8 cellular contexts compared by ENCODE assay signal in genomic region chr20:17226410-17227198, GRCh38. TPM values are rescaled to one million over a fixed set of nuclear protein-coding genes. Genes with fewer than 3 reads are reported as not detected.
DNase-seq lines count a peak whose midpoint lies in the region; ATAC-seq and TF ChIP-seq lines count a peak whose summit lies in the region.

Gene PCSK2 (plus strand): TSS chr20:17227040. CDS start chr20:17227306, 266 bp downstream.

- no peaks in the 10 kb centered on the region for H3K36me3 ChIP-seq in SJSA1
- no peaks in the 10 kb centered on the region for H3K36me3 ChIP-seq in neuron (ENCODE audit: insufficient read depth, low read length)

- H3K4me1 Mint-ChIP-seq in activated CD4-positive, alpha-beta T cell treated with anti-CD3 and anti-CD28 coated beads for 36 hours = peaks cover 3% of the 10 kb centered on the region

- no peaks in the 10 kb centered on the region for H3K36me3 Mint-ChIP-seq in activated CD4-positive, alpha-beta T cell treated with anti-CD3 and anti-CD28 coated beads for 36 hours (ENCODE audit: low read depth)

- H3K27ac Mint-ChIP-seq in activated CD4-positive, alpha-beta T cell treated with anti-CD3 and anti-CD28 coated beads for 36 hours = no peak within 1 kb of the TSS

- H3K4me3 Mint-ChIP-seq in activated CD4-positive, alpha-beta T cell treated with anti-CD3 and anti-CD28 coated beads for 36 hours = no peak within 1 kb of the TSS

- H2AFZ ChIP-seq in neuron (ENCODE audit: low read depth, low read length) = peak within 1 kb of the TSS; percentile 35

- no peaks in the 10 kb centered on the region for H3K9me3 Mint-ChIP-seq in activated CD4-positive, alpha-beta T cell treated with anti-CD3 and anti-CD28 coated beads for 36 hours (ENCODE audit: low read depth)

- H3K9me3 ChIP-seq in SJSA1 (replicated peaks) = 0 out of 2 replicates have a peak, but pooled peaks cover 2% of the 10 kb centered on the region
- H3K9me3 ChIP-seq in neuron (ENCODE audit: low read length) = no peaks in the 10 kb centered on the region

- peaks cover 9% of the 10 kb centered on the region for H3K4me1 ChIP-seq in SJSA1 (replicated peaks)
- H3K4me1 ChIP-seq in foreskin keratinocyte = no peaks in the 10 kb centered on the region
- H3K4me1 ChIP-seq in neuron (ENCODE audit: insufficient read depth, low read length) = peaks cover 7% of the 10 kb centered on the region

- no peak within 1 kb of the TSS for H3K4me3 ChIP-seq in SJSA1
- H3K4me3 ChIP-seq in neuron (ENCODE audit: low read length) = peak within 1 kb of the TSS; percentile 36

- DNase-seq in activated CD4-positive, alpha-beta T cell treated with anti-CD3 and anti-CD28 coated beads for 36 hours = peak; percentile 15
- no peak for DNase-seq in activated CD4-positive, alpha-beta T cell treated with anti-CD3 and anti-CD28 coated beads, Interleukin-2, amount 50 U/mL, for 48 hours
- peak; percentile 55 to 68 for DNase-seq in SJSA1 (ENCODE audit: low read depth in 1 of 2, low spot score in 2 of 2)
- DNase-seq in foreskin keratinocyte = no peak
- DNase-seq in GM19238 (ENCODE audit: insufficient read length, low spot score) = no peak
- no peak for DNase-seq in ureter (ENCODE audit: low spot score)

- no peak for ATAC-seq in activated CD4-positive, alpha-beta T cell treated with anti-CD3 and anti-CD28 coated beads for 36 hours
- ATAC-seq in foreskin keratinocyte (peak; percentile 89), GM18517 (IDR thresholded peaks at IDR 0.05; ENCODE audit: unreplicated experiment) (no peak)

- CTCF ChIA-PET in activated CD4-positive, alpha-beta T cell treated with anti-CD3 and anti-CD28 coated beads for 36 hours (lab: Charles Lee) = interaction anchor here (0.7 to 1.1 kb wide), 2 partner anchors 204 to 534 kb away, joined by 3 to 4 read pairs; no protein-coding TSS in a partner anchor

- TF ChIP-seq CTCF in foreskin keratinocyte (conservative IDR thresholded peaks at IDR 0.05) = no peak

- peaks cover 54% of the 10 kb centered on the region for H3K27me3 Mint-ChIP-seq in activated CD4-positive, alpha-beta T cell treated with anti-CD3 and anti-CD28 coated beads for 36 hours

- intact Hi-C loops in activated CD4-positive, alpha-beta T cell treated with anti-CD3 and anti-CD28 coated beads for 36 hours (cut with DNase I, micrococcal nuclease) = no loop called here

- H3K27ac ChIP-seq in SJSA1 (no peak within 1 kb of the TSS), foreskin keratinocyte (no peak within 1 kb of the TSS)

- H3K27me3 ChIP-seq in SJSA1 (replicated peaks) (peaks cover 55% of the 10 kb centered on the region), foreskin keratinocyte (peaks cover 62% of the 10 kb centered on the region), neuron (ENCODE audit: insufficient read depth, low read length) (peaks cover 58% of the 10 kb centered on the region)

- POLR2A ChIA-PET in activated CD4-positive, alpha-beta T cell treated with anti-CD3 and anti-CD28 coated beads for 36 hours (lab: Charles Lee) = no interaction called here

RNA-seq across cellular contexts. Expression of gene PCSK2, which starts in this region (rescaled TPM):
- not detected for total RNA-seq in activated CD4-positive, alpha-beta T cell treated with anti-CD3 and anti-CD28 coated beads for 36 hours
- total RNA-seq in SJSA1 (2014; rRNA removed; shearing (Covaris generic)) = not detected in 2 replicates
- total RNA-seq in foreskin keratinocyte = not detected in 2 replicates
- not detected in 2 replicates for polyA plus RNA-seq in foreskin keratinocyte
- not detected for total RNA-seq in ureter

Comparison
In these comparisons a context has a peak if more than half of its experiments do, and no peak if none do; other contexts are left out.
1. Peak in DNase-seq in activated CD4-positive, alpha-beta T cell treated with anti-CD3 and anti-CD28 coated beads for 36 hours; RNA of the gene not detected or under 1 TPM.
2. Peak in DNase-seq in SJSA1; RNA of the gene not detected or under 1 TPM.
3. Peak in ATAC-seq in foreskin keratinocyte; RNA of the gene not detected or under 1 TPM.